In the genomic region with DNA sequence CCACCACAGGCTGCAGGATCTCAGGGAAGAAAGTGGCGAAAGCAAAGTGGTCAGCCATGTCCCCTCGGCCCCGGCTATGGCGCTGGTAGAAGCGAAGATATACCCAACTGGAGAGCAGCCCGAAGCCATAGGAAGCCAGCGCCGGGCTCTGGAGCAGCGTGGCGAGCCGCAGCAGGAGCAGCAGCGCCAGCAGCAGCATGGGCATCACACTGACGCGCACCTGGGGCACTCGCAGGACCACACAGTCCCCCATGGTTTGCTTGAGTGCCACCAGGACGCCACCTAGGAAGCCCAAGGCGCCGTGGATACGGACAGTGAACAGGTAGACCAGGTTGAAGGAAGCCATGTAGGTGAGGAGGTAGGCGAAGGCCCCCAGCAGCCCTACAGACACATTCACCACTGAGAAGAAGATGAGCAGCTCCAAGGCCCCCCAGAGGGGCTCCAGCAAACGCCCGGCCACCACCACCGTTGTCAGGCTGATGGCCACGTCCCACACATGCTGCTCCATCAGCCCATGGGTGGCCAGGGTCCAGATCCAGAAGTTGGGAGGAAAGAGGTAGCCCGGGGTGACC, we compare ENCODE assay signal across 8 cellular contexts. TPM values are rescaled to one million over a fixed set of nuclear protein-coding genes. Genes with fewer than 3 reads are reported as not detected.
DNase-seq lines count a peak whose midpoint lies in the region; ATAC-seq and TF ChIP-seq lines count a peak whose summit lies in the region.

No MANE protein-coding gene starts in this region.

- no peaks in the 10 kb centered on the region for H3K27me3 ChIP-seq in H7 (ENCODE audit: control insufficient read depth, insufficient read depth, low read length)
- H3K27me3 ChIP-seq in foreskin keratinocyte, result no peaks in the 10 kb centered on the region
- no peaks in the 10 kb centered on the region for H3K27me3 ChIP-seq in skeletal muscle satellite cell (ENCODE audit: control insufficient read depth, insufficient read depth, low read length)

- H3K27me3 Mint-ChIP-seq in T-helper 17 cell, result no peaks in the 10 kb centered on the region

- H3K4me3 ChIP-seq in H7 (ENCODE audit: insufficient read depth, low read depth, low read length), result peak overlapping the region; percentile 94
- H3K4me3 ChIP-seq in skeletal muscle satellite cell (ENCODE audit: low read length), result peak overlapping the region; percentile 94

- ATAC-seq in T-helper 17 cell (no peak), foreskin keratinocyte (no peak), HG03520 (IDR thresholded peaks at IDR 0.05; ENCODE audit: unreplicated experiment) (no peak), HG03378 (IDR thresholded peaks at IDR 0.05; ENCODE audit: unreplicated experiment) (no peak)

- H3K27ac ChIP-seq in foreskin keratinocyte, result peak overlapping the region; percentile 46

- no peak for DNase-seq in H7
- no peak for DNase-seq in T-helper 17 cell
- no peak for DNase-seq in foreskin keratinocyte
- DNase-seq in cerebellar nuclear complex (lab: John Stamatoyannopoulos, UW), result no peak
- DNase-seq in GM19240 (ENCODE audit: insufficient read length, low spot score), result no peak

- peak overlapping the region; percentile 98 for H3K4me2 ChIP-seq in skeletal muscle satellite cell (ENCODE audit: low read length)

- peaks cover 8% of the 10 kb centered on the region for H3K4me1 ChIP-seq in foreskin keratinocyte
- H3K4me1 ChIP-seq in skeletal muscle satellite cell (ENCODE audit: control insufficient read depth, insufficient read depth, low read length), result peaks cover 33% of the 10 kb centered on the region

- no peaks in the 10 kb centered on the region for H3K36me3 Mint-ChIP-seq in T-helper 17 cell (ENCODE audit: low read depth)

- H3K4me3 Mint-ChIP-seq in T-helper 17 cell, result peak overlapping the region; percentile 97

- H3K36me3 ChIP-seq in H7 (replicated peaks; ENCODE audit: control insufficient read depth, insufficient read depth, low read length), result peaks cover 13% of the 10 kb centered on the region
- peaks cover 46% of the 10 kb centered on the region for H3K36me3 ChIP-seq in skeletal muscle satellite cell (ENCODE audit: insufficient read depth, low read length)

- peaks cover 33% of the 10 kb centered on the region for H3K4me1 Mint-ChIP-seq in T-helper 17 cell

- H3K9ac ChIP-seq in skeletal muscle satellite cell (ENCODE audit: low read depth, low read length), result peak overlapping the region; percentile 97

- H3K9me3 ChIP-seq in T-helper 17 cell (ENCODE audit: control insufficient read depth, low read length, poor library complexity, severe bottlenecking), result no peaks in the 10 kb centered on the region
- no peaks in the 10 kb centered on the region for H3K9me3 ChIP-seq in skeletal muscle satellite cell (replicated peaks; ENCODE audit: low read length)

- H3K27ac Mint-ChIP-seq in T-helper 17 cell, result peak overlapping the region; percentile 97

- TF ChIP-seq CTCF in foreskin keratinocyte (conservative IDR thresholded peaks at IDR 0.05), result no peak

RNA-seq across cellular contexts. Expression of a gene that starts 0.9 kb away (rescaled TPM):
- 33.1 and 38.7 TPM in 2 replicates for total RNA-seq in H7 (2014; rRNA removed; shearing (Covaris generic))
- total RNA-seq in T-helper 17 cell (10 to 100 TPM; 16.7 to 17.4 TPM), foreskin keratinocyte (34.7 and 35.6 TPM in 2 replicates)
- 38.3 and 38.9 TPM in 2 replicates for polyA plus RNA-seq in foreskin keratinocyte
- 58.3 and 62.5 TPM in 2 replicates for total RNA-seq in skeletal muscle satellite cell (2012; rRNA removed)

RNA-seq across cellular contexts. Expression of a gene that starts 7.8 kb away (rescaled TPM):
- total RNA-seq in H7 (2014; rRNA removed; shearing (Covaris generic)), result 19.0 and 20.0 TPM in 2 replicates
- 10 to 100 TPM; 20.8 to 27.2 TPM for total RNA-seq in T-helper 17 cell
- 18.6 and 19.8 TPM in 2 replicates for total RNA-seq in foreskin keratinocyte
- polyA plus RNA-seq in foreskin keratinocyte, result 26.0 and 27.3 TPM in 2 replicates
- 23.1 and 29.9 TPM in 2 replicates for total RNA-seq in skeletal muscle satellite cell (2012; rRNA removed)

RNA-seq across cellular contexts. Expression of a gene that starts 7.9 kb away (rescaled TPM):
- 41.1 and 41.6 TPM in 2 replicates for total RNA-seq in H7 (2014; rRNA removed; shearing (Covaris generic))
- 10 to 100 TPM; 27.5 to 29.1 TPM for total RNA-seq in T-helper 17 cell
- 19.4 and 23.9 TPM in 2 replicates for total RNA-seq in foreskin keratinocyte
- 18.9 and 22.2 TPM in 2 replicates for polyA plus RNA-seq in foreskin keratinocyte
- total RNA-seq in skeletal muscle satellite cell (2012; rRNA removed), result 18.0 and 26.0 TPM in 2 replicates

RNA-seq across cellular contexts. Expression of a gene that starts 12.9 kb away (rescaled TPM):
- total RNA-seq in H7 (2014; rRNA removed; shearing (Covaris generic)), result 1.1 and 1.3 TPM in 2 replicates
- total RNA-seq in T-helper 17 cell, result 1 to 10 TPM; 1.1 to 1.3 TPM
- 0.44 and 0.46 TPM in 2 replicates for total RNA-seq in foreskin keratinocyte
- 0.53 and 0.58 TPM in 2 replicates for polyA plus RNA-seq in foreskin keratinocyte
- total RNA-seq in skeletal muscle satellite cell (2012; rRNA removed), result 0.22 and 0.25 TPM in 2 replicates

RNA-seq across cellular contexts. Expression of a gene that starts 17.8 kb away (rescaled TPM):
- 11.4 and 16.7 TPM in 2 replicates for total RNA-seq in H7 (2014; rRNA removed; shearing (Covaris generic))
- 100 to 1,000 TPM in 1 of 2 donors, 10 to 100 TPM in 1; 83.5 to 105 TPM for total RNA-seq in T-helper 17 cell
- total RNA-seq in foreskin keratinocyte, result 22.1 and 23.8 TPM in 2 replicates
- 28.5 and 29.4 TPM in 2 replicates for polyA plus RNA-seq in foreskin keratinocyte
- 24.8 and 28.4 TPM in 2 replicates for total RNA-seq in skeletal muscle satellite cell (2012; rRNA removed)
